ENCODE assay signal across 13 cellular contexts in genomic region chr19:7182489-7182888, GRCh38.
A peak's percentile ranks its signal among the peaks of the same experiment; 100 is the strongest.
DNase-seq lines count a peak whose midpoint lies in the region; ATAC-seq, FAIRE-seq and TF ChIP-seq lines count a peak whose summit lies in the region.
"Had no signal": no experiment of that assay in that cellular context is flagged by ENCODE, and none has a peak within 500 bp of the region (broad histone marks: within the 10 kb centered on the region; RNA-seq: fewer than 3 reads in every experiment).

No MANE protein-coding gene starts in this region.

- POLR2A ChIA-PET in endothelial cell of umbilical vein (lab: Charles Lee), result interaction anchor here (0.6 kb wide), 1 partner anchor 725 kb away, joined by 3 read pairs; no protein-coding TSS in a partner anchor

- H3K27ac ChIP-seq in heart left ventricle (peak overlapping the region; percentile 74 to 87 (median 82)), endothelial cell of umbilical vein (ENCODE audit: insufficient read depth, low read depth, low read length) (peak overlapping the region; percentile 78), ovary (peak overlapping the region; percentile 67 to 92), uterus (peak overlapping the region; percentile 89 to 99)

- WGBS in heart left ventricle, 4 donors, result 51 to 66% (median 54%) methylated on average over 5 of the region's 5 CpGs
- 9 to 27% (median 10%) methylated on average over 5 of the region's 5 CpGs for WGBS in ovary, 3 donors

- no peaks in the 10 kb centered on the region for H4K20me1 ChIP-seq in endothelial cell of umbilical vein (replicated peaks; ENCODE audit: control insufficient read depth, extremely low read depth, insufficient read depth, low read length)

- H3K4me1 ChIP-seq in heart left ventricle (peaks cover 10 to 65% (median 51%) of the 10 kb centered on the region in 12 donors), endothelial cell of umbilical vein (ENCODE audit: control insufficient read depth, extremely low read depth, insufficient read depth, low read length) (peaks cover 18% of the 10 kb centered on the region), ovary (ENCODE audit: insufficient read depth) (peaks cover 32% of the 10 kb centered on the region), uterus (peaks cover 7 to 10% of the 10 kb centered on the region in 2 donors)

- in situ Hi-C loops in G401 (cut with HindIII; ENCODE audit: low sequenced_read_pairs), result no loop called here

- no peak overlapping the region for H2AFZ ChIP-seq in endothelial cell of umbilical vein (ENCODE audit: low read depth, low read length)

- no peak for DNase-seq in heart left ventricle
- DNase-seq in left ventricle myocardium superior, result no peak
- DNase-seq in endothelial cell of umbilical vein (ENCODE audit: low read depth, low spot score), result no peak
- DNase-seq in ovary, result no peak
- DNase-seq in uterus, result no peak
- no peak for DNase-seq in NCI-H2227 treated with DMSO at 0.1 percent for 48 hours (lab: John Stamatoyannopoulos, UW)
- DNase-seq in NCI-H128 (lab: John Stamatoyannopoulos, UW; ENCODE audit: unreplicated experiment), result no peak
- no peak for DNase-seq in G401 (ENCODE audit: low spot score)
- DNase-seq: activated naive CD8-positive, alpha-beta T cell treated with anti-CD3 and anti-CD28 coated beads, Interleukin-2, amount 50 U/mL, for 24 hours; effector memory CD4-positive, alpha-beta T cell; NCI-H524 treated with DMSO at 0.1 percent for 48 hours had no signal

- H3K27me3 ChIP-seq in heart left ventricle (no peaks in the 10 kb centered on the region), endothelial cell of umbilical vein (ENCODE audit: control insufficient read depth in 2 of 2, insufficient read depth in 2 of 2, low read length in 2 of 2) (no peaks in the 10 kb centered on the region), ovary (no peaks in the 10 kb centered on the region), uterus (no peaks in the 10 kb centered on the region)

- no peaks in the 10 kb centered on the region for H3K9me1 ChIP-seq in endothelial cell of umbilical vein (replicated peaks; ENCODE audit: control insufficient read depth, extremely low read depth, insufficient read depth, low read length)

- peak in 2 of 4 donors; percentile 12 to 64 for ATAC-seq in heart left ventricle
- ATAC-seq in left ventricle myocardium superior, result no peak
- ATAC-seq: activated naive CD8-positive, alpha-beta T cell treated with anti-CD3 and anti-CD28 coated beads, Interleukin-2, amount 50 U/mL, for 24 hours had no signal

- FAIRE-seq in endothelial cell of umbilical vein (lab: Jason Lieb, UNC), result no peak
- FAIRE-seq: H1 had no signal

- H3K4me3 ChIP-seq in heart left ventricle (peak overlapping the region in 9 of 12 donors; percentile 5 to 30 (median 18)), endothelial cell of umbilical vein (replicated peaks in 1 of 3; ENCODE audit: insufficient read depth in 1 of 3, low read depth in 1 of 3, low read length in 3 of 3) (peak overlapping the region in 1 of 3 experiments; percentile 24), ovary (no peak overlapping the region), uterus (peak overlapping the region in 1 of 2 donors; percentile 2)
- H3K4me3 ChIP-seq: lung had no signal

- TF ChIP-seq CTCF in heart left ventricle (IDR thresholded peaks at IDR 0.05) (no peak), endothelial cell of umbilical vein (IDR thresholded peaks at IDR 0.05; ENCODE audit: extremely low read depth in 1 of 2, insufficient read depth in 1 of 2, low read depth in 1 of 2, low read length in 2 of 2) (no peak), ovary (IDR thresholded peaks at IDR 0.05) (no peak), uterus (IDR thresholded peaks at IDR 0.05) (no peak)

- H3K36me3 ChIP-seq in heart left ventricle, result peaks cover 0 to 8% (median 0%) of the 10 kb centered on the region in 9 donors
- H3K36me3 ChIP-seq in endothelial cell of umbilical vein (ENCODE audit: control insufficient read depth in 2 of 2, extremely low read depth in 1 of 2, insufficient read depth in 2 of 2, low read length in 2 of 2), result no peaks in the 10 kb centered on the region
- no peaks in the 10 kb centered on the region for H3K36me3 ChIP-seq in ovary
- H3K36me3 ChIP-seq in uterus, result no peaks in the 10 kb centered on the region

- TF ChIP-seq POLR2A in heart left ventricle (IDR thresholded peaks at IDR 0.05) (no peak), endothelial cell of umbilical vein (IDR thresholded peaks at IDR 0.05; ENCODE audit: low read depth, low read length) (no peak), ovary (IDR thresholded peaks at IDR 0.05) (no peak), uterus (IDR thresholded peaks at IDR 0.05) (no peak)

- H3K79me2 ChIP-seq in endothelial cell of umbilical vein (ENCODE audit: control insufficient read depth, insufficient read depth, low read length), result no peaks in the 10 kb centered on the region

- CTCF ChIA-PET in endothelial cell of umbilical vein (lab: Charles Lee), result interaction anchor here (1.0 to 1.6 kb wide), 5 partner anchors 11 to 386 kb away, joined by 3 to 5 read pairs (median 3); partner anchors contain the start of gene INSR

- H3K4me2 ChIP-seq in endothelial cell of umbilical vein (ENCODE audit: insufficient read depth, low read length), result peak overlapping the region; percentile 56

- H3K9me3 ChIP-seq in heart left ventricle, result no peaks in the 10 kb centered on the region
- H3K9me3 ChIP-seq in endothelial cell of umbilical vein (replicated peaks; ENCODE audit: control insufficient read depth, insufficient read depth, low read length), result no peaks in the 10 kb centered on the region
- H3K9me3 ChIP-seq in ovary, result no peaks in the 10 kb centered on the region
- no peaks in the 10 kb centered on the region for H3K9me3 ChIP-seq in uterus

- TF ChIP-seq EP300 in ovary (IDR thresholded peaks at IDR 0.05), result no peak

- no TSS peak for BruUV-seq in endothelial cell of umbilical vein (replicated peaks; lab: Mats Ljungman, UMichigan)

- peak overlapping the region; percentile 38 for H3K9ac ChIP-seq in endothelial cell of umbilical vein (replicated peaks; ENCODE audit: extremely low read depth, insufficient read depth, low read length)

- dilution Hi-C loops in endothelial cell of umbilical vein (cut with MboI; ENCODE audit: extremely low pct_ligation_motif_present, low sequenced_read_pairs), result no loop called here

- intact Hi-C loops in heart left ventricle (cut with DNase I), result loop anchor here in 1 of 10 donors (2.0 kb wide), 1 partner anchor 24 kb away; no protein-coding TSS in a partner anchor
- intact Hi-C loops in left ventricle myocardium superior (cut with micrococcal nuclease), result no loop called here
- intact Hi-C loops in endothelial cell of umbilical vein (cut with micrococcal nuclease), result loop anchor here (2.0 kb wide), 1 partner anchor 14 kb away; no protein-coding TSS in a partner anchor
- intact Hi-C loops in ovary (cut with DNase I), result no loop called here
- intact Hi-C loops in uterus (cut with DNase I; ENCODE audit: low total_unique reads), result no loop called here

TF ChIP-seq in endothelial cell of umbilical vein, 7 proteins besides CTCF, POLR2A, EP300 and RAD21:
- TF ChIP-seq GATA2 (IDR thresholded peaks at IDR 0.05; ENCODE audit: insufficient read depth, insufficient read length, low read depth, low read length) (no peak), MAX (IDR thresholded peaks at IDR 0.05; ENCODE audit: insufficient read depth, insufficient read length) (no peak), JUN (IDR thresholded peaks at IDR 0.05; ENCODE audit: borderline replicate concordance, insufficient read depth, insufficient read length, low read depth) (no peak), POLR2AphosphoS5 (IDR thresholded peaks at IDR 0.05; ENCODE audit: insufficient read depth, low read depth, low read length) (no peak), FOS (IDR thresholded peaks at IDR 0.05; ENCODE audit: borderline replicate concordance, insufficient read depth, low read length) (no peak), EZH2 (IDR thresholded peaks at IDR 0.05; ENCODE audit: borderline replicate concordance, low read depth, low read length, severe bottlenecking) (no peak), MYC (IDR thresholded peaks at IDR 0.05; ENCODE audit: low read depth, low read length) (no peak)
